ENCODE assay signal across 9 cellular contexts in the genomic region with DNA sequence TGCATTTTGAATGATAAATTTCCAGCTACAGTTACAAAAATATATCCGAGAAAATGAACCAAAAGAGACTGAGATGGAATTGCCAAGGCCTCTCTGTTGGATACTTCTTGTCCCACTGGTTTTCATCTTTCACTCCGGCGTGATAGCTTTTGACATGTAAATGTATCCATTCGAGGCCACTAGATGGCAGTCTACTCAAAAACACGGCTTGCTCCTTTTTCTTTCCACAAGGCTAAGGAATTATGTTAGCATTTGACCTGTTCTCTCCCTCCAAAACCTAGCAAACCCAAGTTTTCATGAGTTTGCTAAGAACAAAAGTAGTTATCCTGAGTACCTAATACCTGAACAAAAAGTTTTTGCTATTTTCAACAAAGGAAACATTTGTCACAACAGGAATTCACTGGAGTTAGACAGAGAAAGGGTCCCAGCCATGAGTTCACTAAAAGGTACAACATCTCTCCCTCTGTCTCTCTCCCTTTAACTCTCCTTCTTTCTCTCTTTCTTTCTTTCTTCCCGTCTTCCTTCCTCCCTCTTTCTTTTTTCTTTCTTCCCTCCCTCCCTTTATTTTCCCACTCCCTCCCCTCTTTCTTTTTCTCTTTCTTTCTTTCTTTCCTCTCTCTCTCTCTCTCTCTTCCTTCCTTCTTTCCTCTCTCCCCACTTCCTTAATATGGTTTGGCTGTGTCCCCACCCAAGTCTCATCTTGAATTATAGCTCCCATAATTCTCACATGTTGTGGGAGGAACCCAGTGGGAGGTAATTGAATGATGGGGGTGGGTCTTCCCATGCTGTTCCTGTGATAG.
A peak's percentile ranks its signal among the peaks of the same experiment; 100 is the strongest.
DNase-seq lines count a peak whose midpoint lies in the region; ATAC-seq and TF ChIP-seq lines count a peak whose summit lies in the region.
"Had no signal": no experiment of that assay in that cellular context is flagged by ENCODE, and none has a peak within 500 bp of the region (broad histone marks: within the 10 kb centered on the region; RNA-seq: fewer than 3 reads in every experiment).

No MANE protein-coding gene starts in this region.

- H3K9me3 ChIP-seq in left ventricle myocardium inferior (replicated peaks) (no peaks in the 10 kb centered on the region), Loucy (ENCODE audit: insufficient read depth, low read depth, low read length) (no peaks in the 10 kb centered on the region)

- no peak for DNase-seq in left ventricle myocardium inferior
- no peak for DNase-seq in Right ventricle myocardium inferior (ENCODE audit: missing footprints)
- peak; percentile 92 for DNase-seq in GM23338 (ENCODE audit: low spot score)
- peak; percentile 82 for DNase-seq in RKO (ENCODE audit: low spot score)
- DNase-seq in epithelial cell of esophagus (ENCODE audit: low read depth), result peak; percentile 62
- no peak for DNase-seq in GOT3 (lab: John Stamatoyannopoulos, UW)

- H3K36me3 ChIP-seq in left ventricle myocardium inferior (no peaks in the 10 kb centered on the region), GM23338 (ENCODE audit: insufficient read depth) (no peaks in the 10 kb centered on the region), Loucy (ENCODE audit: insufficient read depth, low read length) (no peaks in the 10 kb centered on the region)

- H3K4me3 ChIP-seq in left ventricle myocardium inferior, result no peak overlapping the region
- H3K4me3 ChIP-seq in GM23338, result no peak overlapping the region
- no peak overlapping the region for H3K4me3 ChIP-seq in Loucy (ENCODE audit: low read length, poor library complexity, severe bottlenecking)
- H3K4me3 ChIP-seq in epithelial cell of esophagus (ENCODE audit: low read length), result no peak overlapping the region

- no peak overlapping the region for H3K27ac Mint-ChIP-seq in GM23338
- H3K27ac Mint-ChIP-seq in nephron, result no peak overlapping the region
- H3K27ac Mint-ChIP-seq: effector memory CD8-positive, alpha-beta T cell had no signal

- no peaks in the 10 kb centered on the region for H3K4me1 ChIP-seq in left ventricle myocardium inferior
- peaks cover 9% of the 10 kb centered on the region for H3K4me1 ChIP-seq in GM23338 (ENCODE audit: insufficient read depth)
- no peaks in the 10 kb centered on the region for H3K4me1 ChIP-seq in Loucy (ENCODE audit: insufficient read depth, low read length, poor library complexity, severe bottlenecking)

- H3K27ac ChIP-seq in left ventricle myocardium inferior (replicated peaks) (no peak overlapping the region), GM23338 (ENCODE audit: low read depth) (no peak overlapping the region)

- H3F3A ChIP-seq in GM23338 (replicated peaks; ENCODE audit: low read depth) (0 out of 2 replicates have a peak, but pooled peaks cover 2% of the 10 kb centered on the region), Loucy (ENCODE audit: low read depth) (no peaks in the 10 kb centered on the region)

- ATAC-seq in Right ventricle myocardium inferior, result no peak
- ATAC-seq in GM23338, result peak; percentile 87
- ATAC-seq: effector memory CD8-positive, alpha-beta T cell had no signal

- H3K36me3 Mint-ChIP-seq in GM23338 (ENCODE audit: low read depth) (no peaks in the 10 kb centered on the region), nephron (ENCODE audit: low read depth) (no peaks in the 10 kb centered on the region)

- H3K27me3 ChIP-seq in left ventricle myocardium inferior (ENCODE audit: low read depth), result peaks cover 46% of the 10 kb centered on the region
- H3K27me3 ChIP-seq in GM23338 (ENCODE audit: insufficient read depth), result no peaks in the 10 kb centered on the region
- no peaks in the 10 kb centered on the region for H3K27me3 ChIP-seq in Loucy (ENCODE audit: insufficient read depth, low read length, poor library complexity, severe bottlenecking)

- no peak overlapping the region for H3K9ac ChIP-seq in Loucy (ENCODE audit: low read depth, low read length, poor library complexity, severe bottlenecking)

- 0 out of 2 replicates have a peak overlapping the region, but pooled peaks have one; percentile 2 for H2AFZ ChIP-seq in GM23338
- peak overlapping the region; percentile 65 for H2AFZ ChIP-seq in Loucy (ENCODE audit: low read length)

- H3K4me2 ChIP-seq in GM23338 (no peak overlapping the region), Loucy (ENCODE audit: low read depth, low read length, poor library complexity, severe bottlenecking) (peak overlapping the region; percentile 16)

- peaks cover 4% of the 10 kb centered on the region; the same call in 2 of the 3 replicates for H3K9me3 Mint-ChIP-seq in GM23338
- no peaks in the 10 kb centered on the region for H3K9me3 Mint-ChIP-seq in nephron
- H3K9me3 Mint-ChIP-seq: effector memory CD8-positive, alpha-beta T cell had no signal

- intact Hi-C loops in left ventricle myocardium inferior (cut with micrococcal nuclease), result no loop called here
- intact Hi-C loops in Right ventricle myocardium inferior (cut with DNase I), result loop anchor here (10.0 kb wide), 1 partner anchor 829 kb away; no protein-coding TSS in a partner anchor

- H3K9me2 ChIP-seq in GM23338 (ENCODE audit: insufficient read depth) (no peaks in the 10 kb centered on the region), Loucy (replicated peaks; ENCODE audit: low read depth, low read length) (no peaks in the 10 kb centered on the region)

- H3K27me3 Mint-ChIP-seq in GM23338 (ENCODE audit: insufficient read depth, low read depth, poor library complexity), result peaks cover 9% of the 10 kb centered on the region
- no peaks in the 10 kb centered on the region for H3K27me3 Mint-ChIP-seq in nephron (ENCODE audit: low read depth)
- H3K27me3 Mint-ChIP-seq: effector memory CD8-positive, alpha-beta T cell had no signal

- no peaks in the 10 kb centered on the region for H4K20me1 ChIP-seq in GM23338 (replicated peaks; ENCODE audit: insufficient read depth)
- H4K20me1 ChIP-seq in Loucy (ENCODE audit: insufficient read depth, low read length, poor library complexity, severe bottlenecking), result no peaks in the 10 kb centered on the region

- H3K4me1 Mint-ChIP-seq in GM23338 (peaks cover 18% of the 10 kb centered on the region; the same call in 2 of the 3 replicates), nephron (no peaks in the 10 kb centered on the region)

- no peaks in the 10 kb centered on the region for H3K79me2 ChIP-seq in GM23338 (replicated peaks; ENCODE audit: insufficient read depth)
- H3K79me2 ChIP-seq in Loucy (ENCODE audit: insufficient read depth, low read length), result no peaks in the 10 kb centered on the region

- TF ChIP-seq CTCF in left ventricle myocardium inferior (IDR thresholded peaks at IDR 0.05; ENCODE audit: borderline replicate concordance), result peak; percentile 75
- TF ChIP-seq CTCF in GM23338 (conservative IDR thresholded peaks at IDR 0.05; ENCODE audit: low read depth in 2 of 2), result peak; percentile 81 to 82
- peak; percentile 74 for TF ChIP-seq CTCF in Loucy (conservative IDR thresholded peaks at IDR 0.05; ENCODE audit: low read length)
- TF ChIP-seq CTCF in epithelial cell of esophagus (IDR thresholded peaks at IDR 0.05; ENCODE audit: insufficient read depth, low read depth, low read length, missing control alignments), result peak; percentile 72
- peak; percentile 71 to 74 (median 72) for TF ChIP-seq CTCF in nephron (IDR thresholded peaks at IDR 0.05; ENCODE audit: unreplicated experiment in 3 of 3)

- H3K4me3 Mint-ChIP-seq in GM23338 (no peak overlapping the region), nephron (no peak overlapping the region)
- H3K4me3 Mint-ChIP-seq: effector memory CD8-positive, alpha-beta T cell had no signal

TF ChIP-seq in GM23338, 12 proteins besides CTCF, POLR2A, EP300 and RAD21 (continues in another document):
- TF ChIP-seq, protein P1, sequence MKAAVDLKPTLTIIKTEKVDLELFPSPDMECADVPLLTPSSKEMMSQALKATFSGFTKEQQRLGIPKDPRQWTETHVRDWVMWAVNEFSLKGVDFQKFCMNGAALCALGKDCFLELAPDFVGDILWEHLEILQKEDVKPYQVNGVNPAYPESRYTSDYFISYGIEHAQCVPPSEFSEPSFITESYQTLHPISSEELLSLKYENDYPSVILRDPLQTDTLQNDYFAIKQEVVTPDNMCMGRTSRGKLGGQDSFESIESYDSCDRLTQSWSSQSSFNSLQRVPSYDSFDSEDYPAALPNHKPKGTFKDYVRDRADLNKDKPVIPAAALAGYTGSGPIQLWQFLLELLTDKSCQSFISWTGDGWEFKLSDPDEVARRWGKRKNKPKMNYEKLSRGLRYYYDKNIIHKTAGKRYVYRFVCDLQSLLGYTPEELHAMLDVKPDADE (IDR thresholded peaks at IDR 0.05), result no peak
- no peak for TF ChIP-seq ZNF114 (CRISPR knock-in tag; IDR thresholded peaks at IDR 0.05)
- no peak for TF ChIP-seq ZNF331 (CRISPR knock-in tag; IDR thresholded peaks at IDR 0.05; ENCODE audit: low read depth)
- no peak for TF ChIP-seq POLR2AphosphoS5 (IDR thresholded peaks at IDR 0.05; ENCODE audit: low read depth)
- TF ChIP-seq CREB1 (CRISPR knock-in tag; IDR thresholded peaks at IDR 0.05; ENCODE audit: low read depth), result no peak
- TF ChIP-seq STAT1 (IDR thresholded peaks at IDR 0.05; ENCODE audit: unreplicated experiment), result no peak
- TF ChIP-seq NANOG (IDR thresholded peaks at IDR 0.05; ENCODE audit: borderline replicate concordance), result no peak
- no peak for TF ChIP-seq EZH2 (IDR thresholded peaks at IDR 0.05; ENCODE audit: low read depth, unreplicated experiment)
- TF ChIP-seq, protein P2, sequence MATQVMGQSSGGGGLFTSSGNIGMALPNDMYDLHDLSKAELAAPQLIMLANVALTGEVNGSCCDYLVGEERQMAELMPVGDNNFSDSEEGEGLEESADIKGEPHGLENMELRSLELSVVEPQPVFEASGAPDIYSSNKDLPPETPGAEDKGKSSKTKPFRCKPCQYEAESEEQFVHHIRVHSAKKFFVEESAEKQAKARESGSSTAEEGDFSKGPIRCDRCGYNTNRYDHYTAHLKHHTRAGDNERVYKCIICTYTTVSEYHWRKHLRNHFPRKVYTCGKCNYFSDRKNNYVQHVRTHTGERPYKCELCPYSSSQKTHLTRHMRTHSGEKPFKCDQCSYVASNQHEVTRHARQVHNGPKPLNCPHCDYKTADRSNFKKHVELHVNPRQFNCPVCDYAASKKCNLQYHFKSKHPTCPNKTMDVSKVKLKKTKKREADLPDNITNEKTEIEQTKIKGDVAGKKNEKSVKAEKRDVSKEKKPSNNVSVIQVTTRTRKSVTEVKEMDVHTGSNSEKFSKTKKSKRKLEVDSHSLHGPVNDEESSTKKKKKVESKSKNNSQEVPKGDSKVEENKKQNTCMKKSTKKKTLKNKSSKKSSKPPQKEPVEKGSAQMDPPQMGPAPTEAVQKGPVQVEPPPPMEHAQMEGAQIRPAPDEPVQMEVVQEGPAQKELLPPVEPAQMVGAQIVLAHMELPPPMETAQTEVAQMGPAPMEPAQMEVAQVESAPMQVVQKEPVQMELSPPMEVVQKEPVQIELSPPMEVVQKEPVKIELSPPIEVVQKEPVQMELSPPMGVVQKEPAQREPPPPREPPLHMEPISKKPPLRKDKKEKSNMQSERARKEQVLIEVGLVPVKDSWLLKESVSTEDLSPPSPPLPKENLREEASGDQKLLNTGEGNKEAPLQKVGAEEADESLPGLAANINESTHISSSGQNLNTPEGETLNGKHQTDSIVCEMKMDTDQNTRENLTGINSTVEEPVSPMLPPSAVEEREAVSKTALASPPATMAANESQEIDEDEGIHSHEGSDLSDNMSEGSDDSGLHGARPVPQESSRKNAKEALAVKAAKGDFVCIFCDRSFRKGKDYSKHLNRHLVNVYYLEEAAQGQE (IDR thresholded peaks at IDR 0.05; ENCODE audit: unreplicated experiment), result no peak

Comparison
In these comparisons a context has a peak if more than half of its experiments do, and no peak if none do; other contexts are left out.
1. DNase-seq: peak in GM23338 (single experiment), RKO (single experiment) and epithelial cell of esophagus (single experiment); none in left ventricle myocardium inferior (single experiment), Right ventricle myocardium inferior (single experiment) and GOT3 (single experiment).
2. Peak in every context shown above with its lines, with median percentiles within 50 percentile points of each other: CTCF ChIP-seq.